In the genomic region with DNA sequence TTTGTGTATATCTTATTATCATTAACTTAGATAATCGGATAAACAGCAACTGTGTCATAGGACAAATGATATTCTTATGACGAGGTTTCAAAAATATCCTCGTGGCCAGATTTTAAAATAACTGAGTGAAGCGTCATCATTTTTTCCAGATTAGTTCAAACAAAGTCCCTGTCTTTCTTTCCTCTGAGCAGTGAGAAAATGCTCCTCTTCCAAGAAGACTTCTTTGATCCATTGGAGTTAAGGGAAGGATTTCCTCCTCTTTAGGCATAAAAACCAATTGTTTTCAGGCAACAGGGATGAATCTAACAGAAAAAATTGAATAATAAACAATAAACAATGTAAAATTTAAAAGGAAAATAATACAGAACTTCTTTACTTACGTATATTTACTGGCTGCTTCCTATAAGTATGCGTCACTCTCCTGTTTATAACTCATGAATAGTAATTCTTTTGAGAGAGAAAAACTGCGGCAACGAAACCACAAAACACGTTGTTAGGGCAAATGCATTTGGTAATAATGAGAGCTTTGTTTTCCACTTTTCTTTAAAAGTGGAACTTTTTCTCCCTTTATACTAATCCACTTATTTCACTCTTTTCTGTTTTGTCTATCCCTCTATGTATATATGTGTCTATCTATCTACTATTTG, we compare ENCODE assay signal across 17 cellular contexts.
DNase-seq lines count a peak whose midpoint lies in the region; ATAC-seq and TF ChIP-seq lines count a peak whose summit lies in the region.
"Had no signal": no experiment of that assay in that cellular context is flagged by ENCODE, and none has a peak within 500 bp of the region (broad histone marks: within the 10 kb centered on the region; RNA-seq: fewer than 3 reads in every experiment).

No MANE protein-coding gene starts in this region.

- H3K4me1 ChIP-seq in SK-N-SH (ENCODE audit: control insufficient read depth in 1 of 2, insufficient read depth in 2 of 2, low read depth in 1 of 2, low read length in 1 of 2): no peaks in the 10 kb centered on the region
- H3K4me1 ChIP-seq in gastroesophageal sphincter: no peaks in the 10 kb centered on the region
- H3K4me1 ChIP-seq: Caco-2 had no signal

- H3K79me2 ChIP-seq in SK-N-SH (ENCODE audit: insufficient read depth): no peaks in the 10 kb centered on the region

- DNase-seq in SK-N-SH: no peak
- peak; percentile 43 for DNase-seq in RPMI7951 (ENCODE audit: low read depth)
- DNase-seq in epidermal melanocyte (ENCODE audit: insufficient read length, low spot score): peak; percentile 53
- no peak for DNase-seq in NCI-H526 (lab: John Stamatoyannopoulos, UW)
- DNase-seq in stimulated activated CD4-positive, alpha-beta T cell treated with anti-CD3 and anti-CD28 coated beads, Interleukin-4, amount 100 ng/mL, for 1 hour: no peak
- DNase-seq: Caco-2; CD8-positive, alpha-beta T cell; DND-41; GDM1; GOT3; HCEC 1CT; HFFc6 had no signal

- no peak overlapping the region for H3K4me2 ChIP-seq in SK-N-SH

- no peaks in the 10 kb centered on the region for H4K20me1 ChIP-seq in SK-N-SH (ENCODE audit: insufficient read depth)

- POLR2A ChIA-PET in SK-N-SH (lab: Yijun Ruan, JAX): no interaction called here

- TF ChIP-seq RAD21 in SK-N-SH (IDR thresholded peaks at IDR 0.05; ENCODE audit: low read length): no peak

- no peak for TF ChIP-seq POLR2A in gastroesophageal sphincter (IDR thresholded peaks at IDR 0.05)

- 25% methylated on average over 9 of the region's 9 CpGs for WGBS in SK-N-SH (ENCODE audit: low lambda C conversion rate)
- WGBS in gastroesophageal sphincter (ENCODE audit: low coverage in 1 of 2), 2 donors: 65 to 73% methylated on average over 8 to 9 of the region's 9 CpGs

- CTCF ChIA-PET in SK-N-SH (lab: Yijun Ruan, JAX): interaction anchor here (2.1 kb wide), 1 partner anchor 12 kb away, joined by 11 read pairs; no protein-coding TSS in a partner anchor

- H3K4me3 ChIP-seq in SK-N-SH (ENCODE audit: low read depth in 2 of 2, low read length in 1 of 2): no peak overlapping the region
- H3K4me3 ChIP-seq in gastroesophageal sphincter: no peak overlapping the region

- TF ChIP-seq CTCF in SK-N-SH (IDR thresholded peaks at IDR 0.05) (no peak), gastroesophageal sphincter (IDR thresholded peaks at IDR 0.05) (no peak)

- H3K27me3 ChIP-seq in SK-N-SH (ENCODE audit: insufficient read depth): no peaks in the 10 kb centered on the region
- peaks cover 3% of the 10 kb centered on the region for H3K27me3 ChIP-seq in gastroesophageal sphincter

- no peak overlapping the region for H3K27ac ChIP-seq in SK-N-SH (ENCODE audit: low read depth in 2 of 2, low read length in 1 of 2)
- H3K27ac ChIP-seq in gastroesophageal sphincter: no peak overlapping the region
- H3K27ac ChIP-seq: 22Rv1, HL-60 had no signal

- H3K9me2 ChIP-seq in SK-N-SH: no peaks in the 10 kb centered on the region

- H3K9me3 ChIP-seq in SK-N-SH (no peaks in the 10 kb centered on the region), gastroesophageal sphincter (no peaks in the 10 kb centered on the region)
- H3K9me3 ChIP-seq: Caco-2 had no signal

- no peak overlapping the region for H3K9ac ChIP-seq in SK-N-SH

- H3K36me3 ChIP-seq in SK-N-SH (replicated peaks in 1 of 2; ENCODE audit: control insufficient read depth in 1 of 2, insufficient read depth in 2 of 2, low read length in 1 of 2) (no peaks in the 10 kb centered on the region), gastroesophageal sphincter (no peaks in the 10 kb centered on the region)

- TF ChIP-seq EP300 in SK-N-SH (IDR thresholded peaks at IDR 0.05; ENCODE audit: borderline replicate concordance in 1 of 2, low read depth in 1 of 2, low read length in 1 of 2) (no peak), gastroesophageal sphincter (IDR thresholded peaks at IDR 0.05) (no peak)

- H2AFZ ChIP-seq in SK-N-SH (ENCODE audit: low read depth): 0 out of 2 replicates have a peak overlapping the region, but pooled peaks have one; percentile 35

- no peaks in the 10 kb centered on the region for H3F3A ChIP-seq in SK-N-SH (replicated peaks; ENCODE audit: insufficient read depth)

- ATAC-seq in SK-N-SH treated with all-trans-retinoic acid at 6 μM for 48 hours: no peak
- no peak for ATAC-seq in activated CD4-positive, CD25-positive, alpha-beta regulatory T cell treated with anti-CD3 and anti-CD28 coated beads, Interleukin-2, amount 50 U/mL, for 24 hours
- ATAC-seq in gastroesophageal sphincter: no peak
- ATAC-seq: CD8-positive, alpha-beta T cell had no signal

TF ChIP-seq in SK-N-SH, 30 proteins besides CTCF, POLR2A, EP300 and RAD21:
- TF ChIP-seq GATA2 (CRISPR knock-in tag; IDR thresholded peaks at IDR 0.05): no peak
- TF ChIP-seq, protein P1, sequence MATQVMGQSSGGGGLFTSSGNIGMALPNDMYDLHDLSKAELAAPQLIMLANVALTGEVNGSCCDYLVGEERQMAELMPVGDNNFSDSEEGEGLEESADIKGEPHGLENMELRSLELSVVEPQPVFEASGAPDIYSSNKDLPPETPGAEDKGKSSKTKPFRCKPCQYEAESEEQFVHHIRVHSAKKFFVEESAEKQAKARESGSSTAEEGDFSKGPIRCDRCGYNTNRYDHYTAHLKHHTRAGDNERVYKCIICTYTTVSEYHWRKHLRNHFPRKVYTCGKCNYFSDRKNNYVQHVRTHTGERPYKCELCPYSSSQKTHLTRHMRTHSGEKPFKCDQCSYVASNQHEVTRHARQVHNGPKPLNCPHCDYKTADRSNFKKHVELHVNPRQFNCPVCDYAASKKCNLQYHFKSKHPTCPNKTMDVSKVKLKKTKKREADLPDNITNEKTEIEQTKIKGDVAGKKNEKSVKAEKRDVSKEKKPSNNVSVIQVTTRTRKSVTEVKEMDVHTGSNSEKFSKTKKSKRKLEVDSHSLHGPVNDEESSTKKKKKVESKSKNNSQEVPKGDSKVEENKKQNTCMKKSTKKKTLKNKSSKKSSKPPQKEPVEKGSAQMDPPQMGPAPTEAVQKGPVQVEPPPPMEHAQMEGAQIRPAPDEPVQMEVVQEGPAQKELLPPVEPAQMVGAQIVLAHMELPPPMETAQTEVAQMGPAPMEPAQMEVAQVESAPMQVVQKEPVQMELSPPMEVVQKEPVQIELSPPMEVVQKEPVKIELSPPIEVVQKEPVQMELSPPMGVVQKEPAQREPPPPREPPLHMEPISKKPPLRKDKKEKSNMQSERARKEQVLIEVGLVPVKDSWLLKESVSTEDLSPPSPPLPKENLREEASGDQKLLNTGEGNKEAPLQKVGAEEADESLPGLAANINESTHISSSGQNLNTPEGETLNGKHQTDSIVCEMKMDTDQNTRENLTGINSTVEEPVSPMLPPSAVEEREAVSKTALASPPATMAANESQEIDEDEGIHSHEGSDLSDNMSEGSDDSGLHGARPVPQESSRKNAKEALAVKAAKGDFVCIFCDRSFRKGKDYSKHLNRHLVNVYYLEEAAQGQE (IDR thresholded peaks at IDR 0.05; ENCODE audit: low read depth, low read length): no peak

TF ChIP-seq in SK-N-SH treated with all-trans-retinoic acid at 6 μM for 48 hours, 23 proteins besides CTCF, POLR2A, EP300 and RAD21 (continues in another document):
- TF ChIP-seq SNAI2 (CRISPR knock-in tag; IDR thresholded peaks at IDR 0.05) (no peak), ZNF70 (CRISPR knock-in tag; IDR thresholded peaks at IDR 0.05) (no peak), TOX (CRISPR knock-in tag; IDR thresholded peaks at IDR 0.05; ENCODE audit: borderline replicate concordance) (no peak), RARB (CRISPR knock-in tag; IDR thresholded peaks at IDR 0.05) (no peak), CSDC2 (CRISPR knock-in tag; IDR thresholded peaks at IDR 0.05) (no peak), ISL1 (CRISPR knock-in tag; IDR thresholded peaks at IDR 0.05) (no peak)
- TF ChIP-seq, protein P2, sequence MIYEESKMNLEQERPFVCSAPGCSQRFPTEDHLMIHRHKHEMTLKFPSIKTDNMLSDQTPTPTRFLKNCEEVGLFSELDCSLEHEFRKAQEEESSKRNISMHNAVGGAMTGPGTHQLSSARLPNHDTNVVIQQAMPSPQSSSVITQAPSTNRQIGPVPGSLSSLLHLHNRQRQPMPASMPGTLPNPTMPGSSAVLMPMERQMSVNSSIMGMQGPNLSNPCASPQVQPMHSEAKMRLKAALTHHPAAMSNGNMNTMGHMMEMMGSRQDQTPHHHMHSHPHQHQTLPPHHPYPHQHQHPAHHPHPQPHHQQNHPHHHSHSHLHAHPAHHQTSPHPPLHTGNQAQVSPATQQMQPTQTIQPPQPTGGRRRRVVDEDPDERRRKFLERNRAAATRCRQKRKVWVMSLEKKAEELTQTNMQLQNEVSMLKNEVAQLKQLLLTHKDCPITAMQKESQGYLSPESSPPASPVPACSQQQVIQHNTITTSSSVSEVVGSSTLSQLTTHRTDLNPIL (CRISPR knock-in tag; IDR thresholded peaks at IDR 0.05; ENCODE audit: low read depth): no peak
- TF ChIP-seq, protein P3, sequence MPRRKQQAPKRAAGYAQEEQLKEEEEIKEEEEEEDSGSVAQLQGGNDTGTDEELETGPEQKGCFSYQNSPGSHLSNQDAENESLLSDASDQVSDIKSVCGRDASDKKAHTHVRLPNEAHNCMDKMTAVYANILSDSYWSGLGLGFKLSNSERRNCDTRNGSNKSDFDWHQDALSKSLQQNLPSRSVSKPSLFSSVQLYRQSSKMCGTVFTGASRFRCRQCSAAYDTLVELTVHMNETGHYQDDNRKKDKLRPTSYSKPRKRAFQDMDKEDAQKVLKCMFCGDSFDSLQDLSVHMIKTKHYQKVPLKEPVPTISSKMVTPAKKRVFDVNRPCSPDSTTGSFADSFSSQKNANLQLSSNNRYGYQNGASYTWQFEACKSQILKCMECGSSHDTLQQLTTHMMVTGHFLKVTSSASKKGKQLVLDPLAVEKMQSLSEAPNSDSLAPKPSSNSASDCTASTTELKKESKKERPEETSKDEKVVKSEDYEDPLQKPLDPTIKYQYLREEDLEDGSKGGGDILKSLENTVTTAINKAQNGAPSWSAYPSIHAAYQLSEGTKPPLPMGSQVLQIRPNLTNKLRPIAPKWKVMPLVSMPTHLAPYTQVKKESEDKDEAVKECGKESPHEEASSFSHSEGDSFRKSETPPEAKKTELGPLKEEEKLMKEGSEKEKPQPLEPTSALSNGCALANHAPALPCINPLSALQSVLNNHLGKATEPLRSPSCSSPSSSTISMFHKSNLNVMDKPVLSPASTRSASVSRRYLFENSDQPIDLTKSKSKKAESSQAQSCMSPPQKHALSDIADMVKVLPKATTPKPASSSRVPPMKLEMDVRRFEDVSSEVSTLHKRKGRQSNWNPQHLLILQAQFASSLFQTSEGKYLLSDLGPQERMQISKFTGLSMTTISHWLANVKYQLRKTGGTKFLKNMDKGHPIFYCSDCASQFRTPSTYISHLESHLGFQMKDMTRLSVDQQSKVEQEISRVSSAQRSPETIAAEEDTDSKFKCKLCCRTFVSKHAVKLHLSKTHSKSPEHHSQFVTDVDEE (CRISPR knock-in tag; IDR thresholded peaks at IDR 0.05): no peak

Comparison
In these comparisons a context has a peak if more than half of its experiments do, and no peak if none do; other contexts are left out.
1. DNase-seq: peak in RPMI7951 (single experiment) and epidermal melanocyte (single experiment); none in SK-N-SH (single experiment), NCI-H526 (0 of 2) and stimulated activated CD4-positive, alpha-beta T cell treated with anti-CD3 and anti-CD28 coated beads, Interleukin-4, amount 100 ng/mL, for 1 hour (single experiment).